Comparison of ENCODE assay signal across 12 cellular contexts in the genomic region with DNA sequence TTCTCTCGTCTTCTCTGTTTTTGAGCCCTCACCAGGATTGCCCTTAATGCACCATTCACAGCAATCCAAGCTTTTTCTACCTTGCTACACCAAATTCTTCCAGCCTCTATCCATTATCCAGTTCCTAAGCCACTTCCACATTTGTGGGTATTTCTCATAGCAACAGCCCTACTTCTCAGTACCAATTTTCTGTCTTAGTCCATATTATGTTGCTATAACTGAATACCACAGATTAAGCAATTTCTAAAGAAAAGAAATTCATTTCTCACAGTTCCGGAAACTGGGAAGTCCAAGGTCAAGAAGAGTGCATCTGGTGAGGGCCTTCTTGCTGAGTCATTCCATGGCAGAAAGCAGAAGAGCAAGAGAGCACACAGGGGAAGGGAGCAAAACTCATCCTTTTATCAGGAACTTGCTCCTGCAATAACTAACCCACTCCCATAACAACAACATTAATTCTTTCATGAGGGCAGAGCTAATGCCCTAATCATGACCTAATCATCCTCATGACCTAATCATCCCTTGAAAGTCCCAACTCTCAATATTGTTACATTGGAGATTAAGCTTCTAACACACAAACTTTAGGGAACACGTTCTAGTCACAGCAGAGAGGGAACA. TPM values are rescaled to one million over a fixed set of nuclear protein-coding genes. Genes with fewer than 3 reads are reported as not detected.
DNase-seq lines count a peak whose midpoint lies in the region; ATAC-seq and TF ChIP-seq lines count a peak whose summit lies in the region.
"Had no signal": no experiment of that assay in that cellular context is flagged by ENCODE, and none has a peak within 500 bp of the region (broad histone marks: within the 10 kb centered on the region; RNA-seq: fewer than 3 reads in every experiment).

No MANE protein-coding gene starts in this region.

- no peak overlapping the region for H3K27ac Mint-ChIP-seq in Caco-2 (ENCODE audit: unreplicated experiment)

- H3K4me3 ChIP-seq in fibroblast of mammary gland (ENCODE audit: control insufficient read depth, low read depth, low read length) (no peak overlapping the region), Caco-2 (ENCODE audit: low read depth, low read length) (no peak overlapping the region)

- no peaks in the 10 kb centered on the region for H3K4me1 Mint-ChIP-seq in Caco-2 (ENCODE audit: low read depth, unreplicated experiment)

- no peaks in the 10 kb centered on the region for H3K9me3 Mint-ChIP-seq in Caco-2 (ENCODE audit: unreplicated experiment)

- no peak overlapping the region for H3K4me3 Mint-ChIP-seq in Caco-2 (ENCODE audit: unreplicated experiment)

- DNase-seq in GF-D8 (lab: John Stamatoyannopoulos, UW) (peak; percentile 98), RPMI8226 (peak; percentile 52), fibroblast of mammary gland (ENCODE audit: low read depth) (peak; percentile 87), omental fat pad (ENCODE audit: low spot score) (no peak), DMS 273 (lab: John Stamatoyannopoulos, UW; ENCODE audit: unreplicated experiment) (no peak), Caco-2 (no peak)
- DNase-seq: activated CD4-positive, alpha-beta T cell treated with anti-CD3 and anti-CD28 coated beads for 4 hours; kidney; NCI-H510A treated with DMSO at 0.1 percent for 48 hours; stimulated activated CD4-positive, alpha-beta T cell treated with anti-CD3 and anti-CD28 coated beads, Interleukin-2, amount 100 ng/mL, for 48 hours had no signal

- H3K36me3 ChIP-seq in Caco-2 (ENCODE audit: control insufficient read depth, insufficient read depth, low read length): no peaks in the 10 kb centered on the region

- no peaks in the 10 kb centered on the region for H3K9me3 ChIP-seq in Caco-2

- no TSS peak for BruUV-seq in Caco-2 (replicated peaks; lab: Mats Ljungman, UMichigan)

- H3K4me1 ChIP-seq in Caco-2: no peaks in the 10 kb centered on the region

- TF ChIP-seq CTCF in fibroblast of mammary gland (conservative IDR thresholded peaks at IDR 0.05; ENCODE audit: control insufficient read depth, insufficient read depth, low read depth, low read length): no peak
- TF ChIP-seq CTCF in omental fat pad (IDR thresholded peaks at IDR 0.05): no peak
- TF ChIP-seq CTCF in Caco-2 (IDR thresholded peaks at IDR 0.05; ENCODE audit: insufficient read depth in 1 of 2, low read depth in 1 of 2, low read length in 1 of 2, severe bottlenecking in 1 of 2, unreplicated experiment in 1 of 2): no peak

- POLR2A ChIA-PET in Caco-2 (lab: Charles Lee): interaction anchor here (1.0 kb wide), 1 partner anchor 9 kb away, joined by 3 read pairs; no protein-coding TSS in a partner anchor

- no peaks in the 10 kb centered on the region for H3K27me3 Mint-ChIP-seq in Caco-2 (ENCODE audit: insufficient read depth, unreplicated experiment)

- no peaks in the 10 kb centered on the region for H3K27me3 ChIP-seq in Caco-2 (replicated peaks; ENCODE audit: control insufficient read depth, insufficient read depth, low read length)

- CTCF ChIA-PET in Caco-2 (lab: Charles Lee): no interaction called here

- H3K36me3 Mint-ChIP-seq in Caco-2 (ENCODE audit: insufficient read depth, unreplicated experiment): no peaks in the 10 kb centered on the region

- ATAC-seq in omental fat pad (ENCODE audit: low FRiP score) (peak; percentile 96), HG02938 (IDR thresholded peaks at IDR 0.05; ENCODE audit: unreplicated experiment) (no peak), HG03342 (IDR thresholded peaks at IDR 0.05; ENCODE audit: unreplicated experiment) (no peak)

- intact Hi-C loops in Caco-2 (cut with micrococcal nuclease; ENCODE audit: unreplicated experiment): no loop called here

RNA-seq across cellular contexts. Expression of a gene that starts 9.7 kb away (rescaled TPM):
- total RNA-seq in omental fat pad (10 to 100 TPM; 27.4 to 45.6 (median 38.1) TPM), Caco-2 (2022) (45.8 and 47.3 TPM in 2 replicates)

Comparison
In these comparisons a context has a peak if more than half of its experiments do, and no peak if none do; other contexts are left out.
1. DNase-seq: peak in GF-D8 (single experiment), RPMI8226 (single experiment) and fibroblast of mammary gland (single experiment); none in omental fat pad (single experiment), DMS 273 (single experiment) and Caco-2 (0 of 2).